In genomic region chr12:109115758-109116610, GRCh38 we compare ENCODE assay signal across 1 cellular context.
A peak's percentile ranks its signal among the peaks of the same experiment; 100 is the strongest.
TF ChIP-seq lines count a peak whose summit lies in the region.

ACACB (plus strand) TSS chr12:109116587; CDS start chr12:109139406, 22,819 bp downstream.

TF ChIP-seq in HepG2, 621 proteins besides CTCF, POLR2A, EP300 and RAD21 (continued from another document and continues in another):
- TF ChIP-seq REST (IDR thresholded peaks at IDR 0.05; ENCODE audit: borderline replicate concordance in 1 of 2, low read depth in 1 of 2, low read length in 2 of 2) = peak in 1 of 2 experiments; percentile 52; a peak in 1 of 4 replicates
- no peak for TF ChIP-seq GPN1 (CRISPR knock-in tag; IDR thresholded peaks at IDR 0.05; ENCODE audit: borderline replicate concordance)
- peak; percentile 45; the same call in 1 of the 2 replicates for TF ChIP-seq KAT7 (CRISPR knock-in tag; IDR thresholded peaks at IDR 0.05; ENCODE audit: borderline replicate concordance)
- no peak for TF ChIP-seq ZNF234 (CRISPR knock-in tag; conservative IDR thresholded peaks at IDR 0.05)
- TF ChIP-seq TEAD2 (CRISPR knock-in tag; IDR thresholded peaks at IDR 0.05) = no peak
- no peak; the same call in 1 of the 2 replicates for TF ChIP-seq ZHX2 (IDR thresholded peaks at IDR 0.05; ENCODE audit: low read depth)
- no peak for TF ChIP-seq ZHX2 (CRISPR knock-in tag; IDR thresholded peaks at IDR 0.05; ENCODE audit: borderline replicate concordance)
- no peak for TF ChIP-seq SNRNP70 (IDR thresholded peaks at IDR 0.05; ENCODE audit: low read depth, low read length)
- TF ChIP-seq ZBTB39 (CRISPR knock-in tag; IDR thresholded peaks at IDR 0.05) = no peak
- TF ChIP-seq GABPB1 (CRISPR knock-in tag; IDR thresholded peaks at IDR 0.05) = peak; percentile 69
- TF ChIP-seq JDP2 (CRISPR knock-in tag; IDR thresholded peaks at IDR 0.05; ENCODE audit: borderline replicate concordance) = no peak
- TF ChIP-seq ZNF75D (CRISPR knock-in tag; IDR thresholded peaks at IDR 0.05; ENCODE audit: borderline replicate concordance) = no peak
- peak; percentile 99 for TF ChIP-seq RXRB (CRISPR knock-in tag; IDR thresholded peaks at IDR 0.05; ENCODE audit: borderline replicate concordance)
- TF ChIP-seq PTBP1 (IDR thresholded peaks at IDR 0.05; ENCODE audit: low read depth, low read length, poor library complexity, severe bottlenecking) = no peak
- peak; percentile 66 for TF ChIP-seq SIX4 (CRISPR knock-in tag; IDR thresholded peaks at IDR 0.05)
- no peak; the same call in 1 of the 2 replicates for TF ChIP-seq ZNF598 (CRISPR knock-in tag; IDR thresholded peaks at IDR 0.05; ENCODE audit: borderline replicate concordance)
- TF ChIP-seq CAMTA2 (CRISPR knock-in tag; IDR thresholded peaks at IDR 0.05; ENCODE audit: borderline replicate concordance) = no peak
- no peak for TF ChIP-seq HNRNPUL1 (IDR thresholded peaks at IDR 0.05; ENCODE audit: low read depth, low read length)
- TF ChIP-seq ZBTB49 (CRISPR knock-in tag; IDR thresholded peaks at IDR 0.05; ENCODE audit: borderline replicate concordance) = no peak
- peak; percentile 32 for TF ChIP-seq RBFOX2 (IDR thresholded peaks at IDR 0.05; ENCODE audit: low read depth, low read length)
- peak; percentile 45; the same call in 1 of the 2 replicates for TF ChIP-seq ZBTB33 (CRISPR knock-in tag; IDR thresholded peaks at IDR 0.05)
- TF ChIP-seq ZNF138 (CRISPR knock-in tag; IDR thresholded peaks at IDR 0.05; ENCODE audit: low read depth) = no peak
- peak; percentile 53; the same call in 1 of the 2 replicates for TF ChIP-seq ZNF564 (CRISPR knock-in tag; IDR thresholded peaks at IDR 0.05)
- no peak for TF ChIP-seq ZNF672 (CRISPR knock-in tag; IDR thresholded peaks at IDR 0.05)
- TF ChIP-seq ZC3H4 (CRISPR knock-in tag; IDR thresholded peaks at IDR 0.05; ENCODE audit: borderline replicate concordance) = no peak
- peak; percentile 63 for TF ChIP-seq ESRRA (CRISPR knock-in tag; IDR thresholded peaks at IDR 0.05; ENCODE audit: low read depth)
- peak; percentile 59; the same call in 1 of the 2 replicates for TF ChIP-seq ZNF280B (CRISPR knock-in tag; IDR thresholded peaks at IDR 0.05; ENCODE audit: borderline replicate concordance)
- TF ChIP-seq SMARCE1 (IDR thresholded peaks at IDR 0.05; ENCODE audit: borderline replicate concordance) = no peak
- no peak for TF ChIP-seq ZSCAN21 (CRISPR knock-in tag; IDR thresholded peaks at IDR 0.05; ENCODE audit: borderline replicate concordance)
- TF ChIP-seq SOX6 (IDR thresholded peaks at IDR 0.05) = no peak
- peak; percentile 52; the same call in 1 of the 2 replicates for TF ChIP-seq SOX6 (CRISPR knock-in tag; IDR thresholded peaks at IDR 0.05)
- no peak; the same call in 1 of the 2 replicates for TF ChIP-seq ZSCAN29 (CRISPR knock-in tag; conservative IDR thresholded peaks at IDR 0.05)
- TF ChIP-seq MTA1 (CRISPR knock-in tag; IDR thresholded peaks at IDR 0.05; ENCODE audit: borderline replicate concordance) = peak; percentile 92
- TF ChIP-seq ZNF670 (CRISPR knock-in tag; IDR thresholded peaks at IDR 0.05; ENCODE audit: borderline replicate concordance) = no peak
- no peak for TF ChIP-seq RORA (CRISPR knock-in tag; IDR thresholded peaks at IDR 0.05)
- no peak; the same call in 1 of the 2 replicates for TF ChIP-seq PRMT3 (CRISPR knock-in tag; IDR thresholded peaks at IDR 0.05; ENCODE audit: borderline replicate concordance, low read depth)
- no peak for TF ChIP-seq ZNF136 (CRISPR knock-in tag; IDR thresholded peaks at IDR 0.05; ENCODE audit: low read depth)
- TF ChIP-seq SMAD1 (CRISPR knock-in tag; IDR thresholded peaks at IDR 0.05; ENCODE audit: borderline replicate concordance, low read depth) = no peak
- TF ChIP-seq ZBTB37 (CRISPR knock-in tag; IDR thresholded peaks at IDR 0.05) = no peak
- no peak for TF ChIP-seq NBN (conservative IDR thresholded peaks at IDR 0.05)
- no peak for TF ChIP-seq ELF4 (CRISPR knock-in tag; IDR thresholded peaks at IDR 0.05; ENCODE audit: borderline replicate concordance)
- peak; percentile 80; the same call in 1 of the 2 replicates for TF ChIP-seq HOXA3 (CRISPR knock-in tag; IDR thresholded peaks at IDR 0.05)
- no peak; the same call in 1 of the 2 replicates for TF ChIP-seq ZNF558 (CRISPR knock-in tag; IDR thresholded peaks at IDR 0.05; ENCODE audit: borderline replicate concordance)
- no peak for TF ChIP-seq TCF12 (IDR thresholded peaks at IDR 0.05)
- TF ChIP-seq TCF12 (CRISPR knock-in tag; IDR thresholded peaks at IDR 0.05) = 0 out of 2 replicates have a peak, but pooled peaks have one; percentile 33
- peak; percentile 92 for TF ChIP-seq MAX (IDR thresholded peaks at IDR 0.05)
